In the genomic region with DNA sequence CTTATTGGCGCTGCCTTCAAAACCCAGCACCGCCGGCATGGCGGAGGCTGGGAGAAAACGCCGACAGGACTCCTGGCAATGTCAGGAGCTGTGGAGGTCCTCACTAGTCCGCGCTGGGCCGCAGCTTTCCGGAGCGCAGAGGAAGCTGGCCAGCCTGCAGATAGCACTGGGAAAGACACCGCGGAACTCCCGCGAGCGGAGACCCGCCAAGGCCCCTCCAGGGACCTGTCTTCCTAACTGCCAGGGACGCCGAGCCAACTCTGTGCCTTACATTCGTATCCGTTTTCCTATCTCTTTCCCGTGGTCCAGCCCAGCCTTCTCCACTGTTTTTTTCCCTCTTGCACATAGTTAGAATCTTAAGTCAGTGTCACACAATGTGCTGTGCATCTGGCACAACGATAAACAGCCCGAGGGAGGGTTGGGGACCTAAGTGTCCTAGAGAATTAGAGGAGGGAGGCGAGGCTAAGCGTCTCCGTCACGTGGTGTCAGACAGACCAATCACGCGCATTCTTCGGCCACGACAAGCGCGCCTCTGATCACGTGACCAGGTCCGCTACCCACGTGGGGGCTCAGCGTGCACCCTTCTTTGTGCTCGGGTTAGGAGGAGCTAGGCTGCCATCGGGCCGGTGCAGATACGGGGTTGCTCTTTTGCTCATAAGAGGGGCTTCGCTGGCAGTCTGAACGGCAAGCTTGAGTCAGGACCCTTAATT, we compare ENCODE assay signal across 1 cellular context.
TF ChIP-seq lines count a peak whose summit lies in the region.

A gene (plus strand): TSS at position 582 of the 710 bp plus-strand sequence. CDS start 420 bp downstream, outside the sequence.
A gene (minus strand): TSS at position 168 of the 710 bp plus-strand sequence. CDS start 129 bp downstream, at position 39.

TF ChIP-seq in HEK293, 187 proteins besides CTCF, POLR2A, EP300 and RAD21 (continued from another document and continues in another):
- peak; percentile 58; the same call in 1 of the 2 replicates for TF ChIP-seq TRIM28 (IDR thresholded peaks at IDR 0.05; ENCODE audit: borderline replicate concordance, low read length)
- TF ChIP-seq, protein P1, sequence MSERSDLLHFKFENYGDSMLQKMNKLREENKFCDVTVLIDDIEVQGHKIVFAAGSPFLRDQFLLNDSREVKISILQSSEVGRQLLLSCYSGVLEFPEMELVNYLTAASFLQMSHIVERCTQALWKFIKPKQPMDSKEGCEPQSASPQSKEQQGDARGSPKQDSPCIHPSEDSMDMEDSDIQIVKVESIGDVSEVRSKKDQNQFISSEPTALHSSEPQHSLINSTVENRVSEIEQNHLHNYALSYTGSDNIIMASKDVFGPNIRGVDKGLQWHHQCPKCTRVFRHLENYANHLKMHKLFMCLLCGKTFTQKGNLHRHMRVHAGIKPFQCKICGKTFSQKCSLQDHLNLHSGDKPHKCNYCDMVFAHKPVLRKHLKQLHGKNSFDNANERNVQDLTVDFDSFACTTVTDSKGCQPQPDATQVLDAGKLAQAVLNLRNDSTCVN (tag by site-specific recombination; optimal IDR thresholded peaks at IDR 0.05): peak; percentile 91
- TF ChIP-seq, protein P2, sequence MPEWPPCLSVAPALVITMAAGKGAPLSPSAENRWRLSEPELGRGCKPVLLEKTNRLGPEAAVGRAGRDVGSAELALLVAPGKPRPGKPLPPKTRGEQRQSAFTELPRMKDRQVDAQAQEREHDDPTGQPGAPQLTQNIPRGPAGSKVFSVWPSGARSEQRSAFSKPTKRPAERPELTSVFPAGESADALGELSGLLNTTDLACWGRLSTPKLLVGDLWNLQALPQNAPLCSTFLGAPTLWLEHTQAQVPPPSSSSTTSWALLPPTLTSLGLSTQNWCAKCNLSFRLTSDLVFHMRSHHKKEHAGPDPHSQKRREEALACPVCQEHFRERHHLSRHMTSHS (tag by site-specific recombination; IDR thresholded peaks at IDR 0.05): no peak
- TF ChIP-seq ZNF10 (tag by site-specific recombination; IDR thresholded peaks at IDR 0.05): no peak; the same call in 1 of the 2 replicates
- no peak for TF ChIP-seq ZNF174 (tag by site-specific recombination; IDR thresholded peaks at IDR 0.05)
- TF ChIP-seq ZNF335 (tag by site-specific recombination; conservative IDR thresholded peaks at IDR 0.05): peak; percentile 100
- TF ChIP-seq KLF10 (tag by site-specific recombination; IDR thresholded peaks at IDR 0.05): peak; percentile 67; the same call in 1 of the 2 replicates
- TF ChIP-seq ZNF660 (tag by site-specific recombination; IDR thresholded peaks at IDR 0.05): no peak; the same call in 1 of the 2 replicates
- no peak for TF ChIP-seq ZNF155 (tag by site-specific recombination; IDR thresholded peaks at IDR 0.05)
- no peak for TF ChIP-seq ZFP41 (tag by site-specific recombination; IDR thresholded peaks at IDR 0.05; ENCODE audit: borderline replicate concordance)
- TF ChIP-seq ZNF423 (tag by site-specific recombination; IDR thresholded peaks at IDR 0.05): no peak
- no peak for TF ChIP-seq SCRT1 (tag by site-specific recombination; IDR thresholded peaks at IDR 0.05; ENCODE audit: borderline replicate concordance)
- TF ChIP-seq ZNF302 (tag by site-specific recombination; IDR thresholded peaks at IDR 0.05; ENCODE audit: low read depth): no peak
- TF ChIP-seq ZNF23 (tag by site-specific recombination; IDR thresholded peaks at IDR 0.05; ENCODE audit: borderline replicate concordance): no peak
- TF ChIP-seq, protein P3, sequence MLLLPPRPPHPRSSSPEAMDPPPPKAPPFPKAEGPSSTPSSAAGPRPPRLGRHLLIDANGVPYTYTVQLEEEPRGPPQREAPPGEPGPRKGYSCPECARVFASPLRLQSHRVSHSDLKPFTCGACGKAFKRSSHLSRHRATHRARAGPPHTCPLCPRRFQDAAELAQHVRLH (tag by site-specific recombination; IDR thresholded peaks at IDR 0.05): peak; percentile 62; the same call in 1 of the 2 replicates
- TF ChIP-seq, protein P4, sequence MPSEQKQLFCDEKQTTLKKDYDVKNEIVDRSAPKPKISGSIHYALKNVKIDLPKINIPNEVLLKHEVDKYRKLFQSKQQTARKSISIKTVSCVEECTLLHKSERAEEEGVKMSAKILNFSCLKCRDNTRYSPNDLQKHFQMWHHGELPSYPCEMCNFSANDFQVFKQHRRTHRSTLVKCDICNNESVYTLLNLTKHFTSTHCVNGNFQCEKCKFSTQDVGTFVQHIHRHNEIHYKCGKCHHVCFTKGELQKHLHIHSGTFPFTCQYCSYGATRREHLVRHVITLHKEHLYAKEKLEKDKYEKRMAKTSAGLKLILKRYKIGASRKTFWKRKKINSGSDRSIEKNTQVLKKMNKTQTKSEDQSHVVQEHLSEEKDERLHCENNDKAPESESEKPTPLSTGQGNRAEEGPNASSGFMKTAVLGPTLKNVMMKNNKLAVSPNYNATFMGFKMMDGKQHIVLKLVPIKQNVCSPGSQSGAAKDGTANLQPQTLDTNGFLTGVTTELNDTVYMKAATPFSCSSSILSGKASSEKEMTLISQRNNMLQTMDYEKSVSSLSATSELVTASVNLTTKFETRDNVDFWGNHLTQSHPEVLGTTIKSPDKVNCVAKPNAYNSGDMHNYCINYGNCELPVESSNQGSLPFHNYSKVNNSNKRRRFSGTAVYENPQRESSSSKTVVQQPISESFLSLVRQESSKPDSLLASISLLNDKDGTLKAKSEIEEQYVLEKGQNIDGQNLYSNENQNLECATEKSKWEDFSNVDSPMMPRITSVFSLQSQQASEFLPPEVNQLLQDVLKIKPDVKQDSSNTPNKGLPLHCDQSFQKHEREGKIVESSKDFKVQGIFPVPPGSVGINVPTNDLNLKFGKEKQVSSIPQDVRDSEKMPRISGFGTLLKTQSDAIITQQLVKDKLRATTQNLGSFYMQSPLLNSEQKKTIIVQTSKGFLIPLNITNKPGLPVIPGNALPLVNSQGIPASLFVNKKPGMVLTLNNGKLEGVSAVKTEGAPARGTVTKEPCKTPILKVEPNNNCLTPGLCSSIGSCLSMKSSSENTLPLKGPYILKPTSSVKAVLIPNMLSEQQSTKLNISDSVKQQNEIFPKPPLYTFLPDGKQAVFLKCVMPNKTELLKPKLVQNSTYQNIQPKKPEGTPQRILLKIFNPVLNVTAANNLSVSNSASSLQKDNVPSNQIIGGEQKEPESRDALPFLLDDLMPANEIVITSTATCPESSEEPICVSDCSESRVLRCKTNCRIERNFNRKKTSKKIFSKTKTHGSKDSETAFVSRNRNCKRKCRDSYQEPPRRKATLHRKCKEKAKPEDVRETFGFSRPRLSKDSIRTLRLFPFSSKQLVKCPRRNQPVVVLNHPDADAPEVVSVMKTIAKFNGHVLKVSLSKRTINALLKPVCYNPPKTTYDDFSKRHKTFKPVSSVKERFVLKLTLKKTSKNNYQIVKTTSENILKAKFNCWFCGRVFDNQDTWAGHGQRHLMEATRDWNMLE (tag by site-specific recombination; conservative IDR thresholded peaks at IDR 0.05; ENCODE audit: low read depth): peak; percentile 51; the same call in 1 of the 2 replicates
- TF ChIP-seq, protein P5, sequence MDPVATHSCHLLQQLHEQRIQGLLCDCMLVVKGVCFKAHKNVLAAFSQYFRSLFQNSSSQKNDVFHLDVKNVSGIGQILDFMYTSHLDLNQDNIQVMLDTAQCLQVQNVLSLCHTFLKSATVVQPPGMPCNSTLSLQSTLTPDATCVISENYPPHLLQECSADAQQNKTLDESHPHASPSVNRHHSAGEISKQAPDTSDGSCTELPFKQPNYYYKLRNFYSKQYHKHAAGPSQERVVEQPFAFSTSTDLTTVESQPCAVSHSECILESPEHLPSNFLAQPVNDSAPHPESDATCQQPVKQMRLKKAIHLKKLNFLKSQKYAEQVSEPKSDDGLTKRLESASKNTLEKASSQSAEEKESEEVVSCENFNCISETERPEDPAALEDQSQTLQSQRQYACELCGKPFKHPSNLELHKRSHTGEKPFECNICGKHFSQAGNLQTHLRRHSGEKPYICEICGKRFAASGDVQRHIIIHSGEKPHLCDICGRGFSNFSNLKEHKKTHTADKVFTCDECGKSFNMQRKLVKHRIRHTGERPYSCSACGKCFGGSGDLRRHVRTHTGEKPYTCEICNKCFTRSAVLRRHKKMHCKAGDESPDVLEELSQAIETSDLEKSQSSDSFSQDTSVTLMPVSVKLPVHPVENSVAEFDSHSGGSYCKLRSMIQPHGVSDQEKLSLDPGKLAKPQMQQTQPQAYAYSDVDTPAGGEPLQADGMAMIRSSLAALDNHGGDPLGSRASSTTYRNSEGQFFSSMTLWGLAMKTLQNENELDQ (tag by site-specific recombination; IDR thresholded peaks at IDR 0.05; ENCODE audit: low read depth): no peak
- no peak for TF ChIP-seq SCRT2 (tag by site-specific recombination; IDR thresholded peaks at IDR 0.05)
- TF ChIP-seq ZNF202 (tag by site-specific recombination; IDR thresholded peaks at IDR 0.05; ENCODE audit: borderline replicate concordance): no peak
- peak; percentile 89 for TF ChIP-seq ZNF600 (tag by site-specific recombination; IDR thresholded peaks at IDR 0.05)
- no peak for TF ChIP-seq ZNF514 (tag by site-specific recombination; IDR thresholded peaks at IDR 0.05)
- 0 out of 2 replicates have a peak, but pooled peaks have one; percentile 9 for TF ChIP-seq WT1 (tag by site-specific recombination; IDR thresholded peaks at IDR 0.05)
- TF ChIP-seq, protein P6, sequence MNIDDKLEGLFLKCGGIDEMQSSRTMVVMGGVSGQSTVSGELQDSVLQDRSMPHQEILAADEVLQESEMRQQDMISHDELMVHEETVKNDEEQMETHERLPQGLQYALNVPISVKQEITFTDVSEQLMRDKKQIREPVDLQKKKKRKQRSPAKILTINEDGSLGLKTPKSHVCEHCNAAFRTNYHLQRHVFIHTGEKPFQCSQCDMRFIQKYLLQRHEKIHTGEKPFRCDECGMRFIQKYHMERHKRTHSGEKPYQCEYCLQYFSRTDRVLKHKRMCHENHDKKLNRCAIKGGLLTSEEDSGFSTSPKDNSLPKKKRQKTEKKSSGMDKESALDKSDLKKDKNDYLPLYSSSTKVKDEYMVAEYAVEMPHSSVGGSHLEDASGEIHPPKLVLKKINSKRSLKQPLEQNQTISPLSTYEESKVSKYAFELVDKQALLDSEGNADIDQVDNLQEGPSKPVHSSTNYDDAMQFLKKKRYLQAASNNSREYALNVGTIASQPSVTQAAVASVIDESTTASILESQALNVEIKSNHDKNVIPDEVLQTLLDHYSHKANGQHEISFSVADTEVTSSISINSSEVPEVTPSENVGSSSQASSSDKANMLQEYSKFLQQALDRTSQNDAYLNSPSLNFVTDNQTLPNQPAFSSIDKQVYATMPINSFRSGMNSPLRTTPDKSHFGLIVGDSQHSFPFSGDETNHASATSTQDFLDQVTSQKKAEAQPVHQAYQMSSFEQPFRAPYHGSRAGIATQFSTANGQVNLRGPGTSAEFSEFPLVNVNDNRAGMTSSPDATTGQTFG (tag by site-specific recombination; IDR thresholded peaks at IDR 0.05; ENCODE audit: borderline replicate concordance): no peak
- no peak for TF ChIP-seq ZFP3 (tag by site-specific recombination; IDR thresholded peaks at IDR 0.05; ENCODE audit: low read depth)
- TF ChIP-seq ZNF366 (tag by site-specific recombination; conservative IDR thresholded peaks at IDR 0.05): no peak
- TF ChIP-seq HOXD13 (CRISPR knock-in tag; IDR thresholded peaks at IDR 0.05; ENCODE audit: borderline replicate concordance): no peak
- no peak for TF ChIP-seq HOXA7 (CRISPR knock-in tag; IDR thresholded peaks at IDR 0.05; ENCODE audit: borderline replicate concordance)
- TF ChIP-seq ZNF664 (tag by site-specific recombination; IDR thresholded peaks at IDR 0.05): no peak
- no peak for TF ChIP-seq SETDB1 (IDR thresholded peaks at IDR 0.05; ENCODE audit: insufficient read length, low read length)
- TF ChIP-seq ZNF629 (tag by site-specific recombination; IDR thresholded peaks at IDR 0.05): peak; percentile 59; the same call in 1 of the 2 replicates
- no peak for TF ChIP-seq ZNF830 (tag by site-specific recombination; IDR thresholded peaks at IDR 0.05; ENCODE audit: low read depth)
- TF ChIP-seq ZNF416 (tag by site-specific recombination; IDR thresholded peaks at IDR 0.05): no peak
- no peak for TF ChIP-seq ZNF311 (tag by site-specific recombination; IDR thresholded peaks at IDR 0.05; ENCODE audit: borderline replicate concordance)
- peak; percentile 42; the same call in 1 of the 2 replicates for TF ChIP-seq KLF1 (tag by site-specific recombination; IDR thresholded peaks at IDR 0.05)
- TF ChIP-seq GLIS1 (tag by site-specific recombination; IDR thresholded peaks at IDR 0.05): peak; percentile 52; the same call in 1 of the 2 replicates
- no peak for TF ChIP-seq ZNF354C (tag by site-specific recombination; IDR thresholded peaks at IDR 0.05; ENCODE audit: borderline replicate concordance, low read depth)
- TF ChIP-seq ZNF221 (tag by site-specific recombination; IDR thresholded peaks at IDR 0.05; ENCODE audit: borderline replicate concordance): no peak
- TF ChIP-seq ZNF223 (tag by site-specific recombination; IDR thresholded peaks at IDR 0.05): no peak
- TF ChIP-seq ZNF266 (tag by site-specific recombination; IDR thresholded peaks at IDR 0.05; ENCODE audit: low read depth): no peak
- TF ChIP-seq KLF9 (tag by site-specific recombination; IDR thresholded peaks at IDR 0.05; ENCODE audit: low read depth): peak; percentile 93
- TF ChIP-seq ZNF585B (tag by site-specific recombination; IDR thresholded peaks at IDR 0.05): no peak
- TF ChIP-seq ZNF114 (tag by site-specific recombination; IDR thresholded peaks at IDR 0.05): no peak
- no peak for TF ChIP-seq RBAK (tag by site-specific recombination; IDR thresholded peaks at IDR 0.05)
- peak; percentile 68 for TF ChIP-seq ZNF501 (tag by site-specific recombination; IDR thresholded peaks at IDR 0.05)
- TF ChIP-seq FEZF1 (tag by site-specific recombination; IDR thresholded peaks at IDR 0.05): peak; percentile 88
- TF ChIP-seq, protein P7, sequence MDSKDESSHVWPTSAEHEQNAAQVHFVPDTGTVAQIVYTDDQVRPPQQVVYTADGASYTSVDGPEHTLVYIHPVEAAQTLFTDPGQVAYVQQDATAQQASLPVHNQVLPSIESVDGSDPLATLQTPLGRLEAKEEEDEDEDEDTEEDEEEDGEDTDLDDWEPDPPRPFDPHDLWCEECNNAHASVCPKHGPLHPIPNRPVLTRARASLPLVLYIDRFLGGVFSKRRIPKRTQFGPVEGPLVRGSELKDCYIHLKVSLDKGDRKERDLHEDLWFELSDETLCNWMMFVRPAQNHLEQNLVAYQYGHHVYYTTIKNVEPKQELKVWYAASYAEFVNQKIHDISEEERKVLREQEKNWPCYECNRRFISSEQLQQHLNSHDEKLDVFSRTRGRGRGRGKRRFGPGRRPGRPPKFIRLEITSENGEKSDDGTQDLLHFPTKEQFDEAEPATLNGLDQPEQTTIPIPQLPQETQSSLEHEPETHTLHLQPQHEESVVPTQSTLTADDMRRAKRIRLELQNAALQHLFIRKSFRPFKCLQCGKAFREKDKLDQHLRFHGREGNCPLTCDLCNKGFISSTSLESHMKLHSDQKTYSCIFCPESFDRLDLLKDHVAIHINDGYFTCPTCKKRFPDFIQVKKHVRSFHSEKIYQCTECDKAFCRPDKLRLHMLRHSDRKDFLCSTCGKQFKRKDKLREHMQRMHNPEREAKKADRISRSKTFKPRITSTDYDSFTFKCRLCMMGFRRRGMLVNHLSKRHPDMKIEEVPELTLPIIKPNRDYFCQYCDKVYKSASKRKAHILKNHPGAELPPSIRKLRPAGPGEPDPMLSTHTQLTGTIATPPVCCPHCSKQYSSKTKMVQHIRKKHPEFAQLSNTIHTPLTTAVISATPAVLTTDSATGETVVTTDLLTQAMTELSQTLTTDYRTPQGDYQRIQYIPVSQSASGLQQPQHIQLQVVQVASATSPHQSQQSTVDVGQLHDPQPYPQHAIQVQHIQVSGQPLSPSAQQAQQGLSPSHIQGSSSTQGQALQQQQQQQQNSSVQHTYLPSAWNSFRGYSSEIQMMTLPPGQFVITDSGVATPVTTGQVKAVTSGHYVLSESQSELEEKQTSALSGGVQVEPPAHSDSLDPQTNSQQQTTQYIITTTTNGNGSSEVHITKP (tag by site-specific recombination; IDR thresholded peaks at IDR 0.05): no peak; the same call in none of the 2 replicates
- TF ChIP-seq HOXC10 (CRISPR knock-in tag; IDR thresholded peaks at IDR 0.05): no peak
- peak; percentile 97 for TF ChIP-seq ZXDB (tag by site-specific recombination; IDR thresholded peaks at IDR 0.05)
